ENCODE assay signal across 8 cellular contexts in genomic region chr1:23810818-23811420, GRCh38. TPM values are rescaled to one million over a fixed set of nuclear protein-coding genes. Genes with fewer than 3 reads are reported as not detected.
DNase-seq lines count a peak whose midpoint lies in the region; ATAC-seq, FAIRE-seq and TF ChIP-seq lines count a peak whose summit lies in the region.

No MANE protein-coding gene starts in this region.

- TF ChIP-seq CTCF in AG04449 (IDR thresholded peaks at IDR 0.05; ENCODE audit: insufficient read depth, low read length, missing control alignments) (peak; percentile 40), fibroblast of lung (conservative IDR thresholded peaks at IDR 0.05 in 1 of 2, IDR thresholded peaks at IDR 0.05 in 1 of 2; ENCODE audit: low read depth in 1 of 2, low read length in 2 of 2) (peak; percentile 45 to 69), neutrophil (IDR thresholded peaks at IDR 0.05) (peak; percentile 94)
- peak; percentile 80 for TF ChIP-seq CTCF in activated CD8-positive, alpha-beta T cell treated with anti-CD3 and anti-CD28 coated beads for 36 hours (IDR thresholded peaks at IDR 0.05)

- no peaks in the 10 kb centered on the region for H3K27me3 Mint-ChIP-seq in activated CD8-positive, alpha-beta T cell treated with anti-CD3 and anti-CD28 coated beads for 36 hours

- H3K4me1 Mint-ChIP-seq in activated CD8-positive, alpha-beta T cell treated with anti-CD3 and anti-CD28 coated beads for 36 hours (ENCODE audit: low read depth): peaks cover 9% of the 10 kb centered on the region

- no peaks in the 10 kb centered on the region for H3K9me3 Mint-ChIP-seq in activated CD8-positive, alpha-beta T cell treated with anti-CD3 and anti-CD28 coated beads for 36 hours

- no peak overlapping the region for H3K4me2 ChIP-seq in fibroblast of lung (ENCODE audit: extremely low read depth, insufficient read depth, low read length)

- no peaks in the 10 kb centered on the region for H3K4me1 ChIP-seq in fibroblast of lung (ENCODE audit: control insufficient read depth, extremely low read depth, insufficient read depth, low read length)
- H3K4me1 ChIP-seq in neutrophil (ENCODE audit: control insufficient read depth in 1 of 2, insufficient read depth in 1 of 2, low read depth in 1 of 2, low read length in 1 of 2): peaks cover 38 to 43% of the 10 kb centered on the region in 2 experiments

- H3K27me3 ChIP-seq in fibroblast of lung (ENCODE audit: control insufficient read depth, insufficient read depth, low read length) (no peaks in the 10 kb centered on the region), neutrophil (no peaks in the 10 kb centered on the region)

- H3K27ac ChIP-seq in fibroblast of lung (ENCODE audit: insufficient read depth, low read length): no peak overlapping the region
- H3K27ac ChIP-seq in neutrophil: peak overlapping the region; percentile 68

- H3K4me3 Mint-ChIP-seq in activated CD8-positive, alpha-beta T cell treated with anti-CD3 and anti-CD28 coated beads for 36 hours: no peak overlapping the region

- intact Hi-C loops in activated CD8-positive, alpha-beta T cell treated with anti-CD3 and anti-CD28 coated beads for 36 hours (cut with micrococcal nuclease): loop anchor here (2.0 kb wide), 1 partner anchor 106 kb away; no protein-coding TSS in a partner anchor

- CTCF ChIA-PET in AG04449 (lab: Yijun Ruan, JAX): interaction anchor here (0.6 to 8.7 kb wide), 21 partner anchors 9 to 289 kb away, joined by 3 to 134 read pairs (median 5); partner anchors contain the start of genes GALE and HMGCL
- CTCF ChIA-PET in activated CD8-positive, alpha-beta T cell treated with anti-CD3 and anti-CD28 coated beads for 36 hours (lab: Charles Lee): interaction anchor here (0.6 to 6.2 kb wide), 44 partner anchors 9 to 547 kb away, joined by 3 to 73 read pairs (median 6); partner anchors contain the start of genes CNR2, FUCA1, GALE and HMGCL

- DNase-seq in AG04449 (ENCODE audit: low read depth, low spot score) (no peak), GM18507 (ENCODE audit: extremely low spot score, insufficient read length, low read depth) (no peak), MV-4-11 (lab: John Stamatoyannopoulos, UW) (peak; percentile 91), fibroblast of lung (ENCODE audit: low read depth in 2 of 2) (peak in 1 of 2 donors; percentile 25), SHP77 (lab: John Stamatoyannopoulos, UW) (no peak)
- DNase-seq in activated CD8-positive, alpha-beta T cell treated with anti-CD3 and anti-CD28 coated beads for 36 hours: peak; percentile 69

- H3K36me3 ChIP-seq in fibroblast of lung (ENCODE audit: control insufficient read depth, insufficient read depth, low read length) (peaks cover 5% of the 10 kb centered on the region), neutrophil (peaks cover 31% of the 10 kb centered on the region)

- H4K20me1 ChIP-seq in fibroblast of lung (ENCODE audit: control insufficient read depth, extremely low read depth, insufficient read depth, low read length): no peaks in the 10 kb centered on the region

- H3K79me2 ChIP-seq in fibroblast of lung (ENCODE audit: control insufficient read depth, insufficient read depth, low read length): no peaks in the 10 kb centered on the region

- no peak overlapping the region for H3K9ac ChIP-seq in fibroblast of lung (ENCODE audit: insufficient read depth, low read length)

- peak; percentile 84 for FAIRE-seq in GM18507 (lab: Jason Lieb, UNC)

- H3K4me3 ChIP-seq in AG04449 (ENCODE audit: low read depth, low read length) (no peak overlapping the region), fibroblast of lung (replicated peaks in 1 of 4; ENCODE audit: control extremely low read depth in 1 of 4, insufficient read depth in 1 of 4, low read depth in 3 of 4, low read length in 4 of 4) (no peak overlapping the region), neutrophil (ENCODE audit: low read depth in 1 of 2, low read length in 1 of 2) (no peak overlapping the region)

- H2AFZ ChIP-seq in fibroblast of lung (ENCODE audit: low read length): no peak overlapping the region

- ATAC-seq in activated CD8-positive, alpha-beta T cell treated with anti-CD3 and anti-CD28 coated beads for 36 hours: peak; percentile 79
- ATAC-seq in HG03139 (IDR thresholded peaks at IDR 0.05; ENCODE audit: unreplicated experiment): no peak

- no peaks in the 10 kb centered on the region for H3K9me3 ChIP-seq in fibroblast of lung (ENCODE audit: control insufficient read depth, insufficient read depth, low read depth, low read length)
- no peaks in the 10 kb centered on the region for H3K9me3 ChIP-seq in neutrophil

- peaks cover 4% of the 10 kb centered on the region for H3K36me3 Mint-ChIP-seq in activated CD8-positive, alpha-beta T cell treated with anti-CD3 and anti-CD28 coated beads for 36 hours (ENCODE audit: low read depth)

- POLR2A ChIA-PET in AG04449 (lab: Yijun Ruan, JAX): interaction anchor here (1.1 to 1.2 kb wide), 2 partner anchors 15 to 170 kb away, joined by 4 to 6 read pairs; partner anchors contain the start of genes HMGCL and SRSF10
- POLR2A ChIA-PET in activated CD8-positive, alpha-beta T cell treated with anti-CD3 and anti-CD28 coated beads for 36 hours (lab: Charles Lee): interaction anchor here (0.9 to 2.1 kb wide), 6 partner anchors 10 to 169 kb away, joined by 3 to 8 read pairs (median 4); partner anchors contain the start of gene SRSF10

- no peak overlapping the region for H3K27ac Mint-ChIP-seq in activated CD8-positive, alpha-beta T cell treated with anti-CD3 and anti-CD28 coated beads for 36 hours

RNA-seq across cellular contexts. Expression of gene GALE, which starts 10.4 kb away (rescaled TPM):
- total RNA-seq in activated CD8-positive, alpha-beta T cell treated with anti-CD3 and anti-CD28 coated beads for 36 hours: 10 to 100 TPM; 40.7 to 43.6 TPM
- 14.1 and 16.0 TPM in 2 replicates for total RNA-seq in fibroblast of lung
- polyA plus RNA-seq in fibroblast of lung: 11.9 and 19.6 TPM in 2 replicates
- polyA plus RNA-seq in fibroblast of lung (2012): 12.2 and 24.4 TPM in 2 replicates
- 14.2 and 23.2 TPM in 2 replicates for polyA minus RNA-seq in fibroblast of lung (ENCODE audit: low replicate concordance)

RNA-seq across cellular contexts. Expression of gene HMGCL, which starts 14.3 kb away (rescaled TPM):
- total RNA-seq in activated CD8-positive, alpha-beta T cell treated with anti-CD3 and anti-CD28 coated beads for 36 hours: 10 to 100 TPM; 44.9 to 46.0 TPM
- 59.3 and 74.6 TPM in 2 replicates for total RNA-seq in fibroblast of lung
- 34.1 and 41.3 TPM in 2 replicates for polyA plus RNA-seq in fibroblast of lung
- polyA plus RNA-seq in fibroblast of lung (2012): 33.0 and 37.3 TPM in 2 replicates
- polyA minus RNA-seq in fibroblast of lung (ENCODE audit: low replicate concordance): 21.4 and 28.5 TPM in 2 replicates

RNA-seq across cellular contexts. Expression of gene LYPLA2, which starts 20.0 kb away (rescaled TPM):
- total RNA-seq in activated CD8-positive, alpha-beta T cell treated with anti-CD3 and anti-CD28 coated beads for 36 hours: 10 to 100 TPM; 57.0 to 59.2 TPM
- total RNA-seq in fibroblast of lung: 27.5 and 29.2 TPM in 2 replicates
- polyA plus RNA-seq in fibroblast of lung: 20.4 and 29.1 TPM in 2 replicates
- 25.1 and 44.1 TPM in 2 replicates for polyA plus RNA-seq in fibroblast of lung (2012)
- polyA minus RNA-seq in fibroblast of lung (ENCODE audit: low replicate concordance): 18.8 and 36.4 TPM in 2 replicates

RNA-seq across cellular contexts. Expression of gene PITHD1, which starts 32.7 kb away (rescaled TPM):
- 10 to 100 TPM; 65.8 to 65.9 TPM for total RNA-seq in activated CD8-positive, alpha-beta T cell treated with anti-CD3 and anti-CD28 coated beads for 36 hours
- 29.5 and 40.5 TPM in 2 replicates for total RNA-seq in fibroblast of lung
- 47.7 and 58.6 TPM in 2 replicates for polyA plus RNA-seq in fibroblast of lung
- 30.8 and 40.3 TPM in 2 replicates for polyA plus RNA-seq in fibroblast of lung (2012)
- polyA minus RNA-seq in fibroblast of lung (ENCODE audit: low replicate concordance): 15.2 and 15.4 TPM in 2 replicates

RNA-seq across cellular contexts. Expression of gene FUCA1, which starts 57.2 kb away (rescaled TPM):
- total RNA-seq in activated CD8-positive, alpha-beta T cell treated with anti-CD3 and anti-CD28 coated beads for 36 hours: 1 to 10 TPM; 4.6 to 4.8 TPM
- 8.7 and 9.7 TPM in 2 replicates for total RNA-seq in fibroblast of lung
- 4.1 and 5.9 TPM in 2 replicates for polyA plus RNA-seq in fibroblast of lung
- polyA plus RNA-seq in fibroblast of lung (2012): 2.6 and 3.4 TPM in 2 replicates
- not detected in 2 replicates for polyA minus RNA-seq in fibroblast of lung (ENCODE audit: low replicate concordance)

Comparison
In these comparisons a context has a peak if more than half of its experiments do, and no peak if none do; other contexts are left out.
1. DNase-seq: peak in MV-4-11 (single experiment) and activated CD8-positive, alpha-beta T cell treated with anti-CD3 and anti-CD28 coated beads for 36 hours (single experiment); none in AG04449 (single experiment), GM18507 (single experiment) and SHP77 (0 of 2).
2. CTCF ChIP-seq: peak in every context shown above with its lines; median percentile 94 in neutrophil; 80 in activated CD8-positive, alpha-beta T cell treated with anti-CD3 and anti-CD28 coated beads for 36 hours; 57 in fibroblast of lung; 40 in AG04449.